Comparison of ENCODE assay signal across 26 cellular contexts in the genomic region with DNA sequence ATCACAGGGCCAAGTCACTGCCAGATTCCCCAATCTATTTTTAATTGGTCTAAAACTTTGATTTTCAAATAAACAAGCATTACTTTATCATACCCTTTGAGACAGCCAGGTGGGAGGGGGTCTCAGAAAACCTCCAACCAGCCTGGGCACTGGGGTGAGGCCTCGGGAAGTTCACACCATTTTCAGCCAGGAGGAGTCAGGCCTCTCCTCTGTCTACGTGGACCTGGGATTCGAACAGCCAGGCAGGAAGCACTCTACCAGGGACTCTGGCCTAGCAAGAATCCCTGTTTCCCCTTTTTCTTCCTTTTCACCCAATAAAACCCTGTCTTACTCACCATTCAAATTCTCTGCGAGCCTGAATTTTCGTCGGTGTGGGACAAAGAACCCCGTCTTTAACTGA.
"Had no signal": no experiment of that assay in that cellular context is flagged by ENCODE, and none has a peak within 500 bp of the region (broad histone marks: within the 10 kb centered on the region; RNA-seq: fewer than 3 reads in every experiment).

No MANE protein-coding gene starts in this region.

- H3K4me1 ChIP-seq: Peyer's patch had no signal

- H3K9me3 Mint-ChIP-seq: activated CD4-positive, alpha-beta memory T cell treated with anti-CD3 and anti-CD28 coated beads for 36 hours; activated CD4-positive, alpha-beta T cell treated with anti-CD3 and anti-CD28 coated beads, Interleukin-2, amount 10 ng/mL, durations not matched to agents 7 days and 5 days; activated naive CD4-positive, alpha-beta T cell treated with anti-CD3 and anti-CD28 coated beads, Interleukin-2, amount 10 ng/mL, durations not matched to agents 7 days and 5 days; activated naive CD8-positive, alpha-beta T cell treated with anti-CD3 and anti-CD28 coated beads for 36 hours; activated T-helper 17 cell treated with anti-CD3 and anti-CD28 coated beads, Interleukin-2, amount 50 U/mL, for 72 hours had no signal

- H3K4me2 ChIP-seq: KMS-11 had no signal

- DNase-seq: activated CD4-positive, alpha-beta memory T cell treated with anti-CD3 and anti-CD28 coated beads for 36 hours; activated CD4-positive, alpha-beta T cell treated with anti-CD3 and anti-CD28 coated beads for 1 hour; activated CD4-positive, alpha-beta T cell treated with anti-CD3 and anti-CD28 coated beads, Interleukin-2, amount 10 ng/mL, durations not matched to agents 7 days and 5 days; activated CD8-positive, alpha-beta memory T cell treated with anti-CD3 and anti-CD28 coated beads for 24 hours; activated gamma-delta T cell treated with Interleukin-2 at 50 U/mL for 16 hours; activated naive CD4-positive, alpha-beta T cell treated with anti-CD3 and anti-CD28 coated beads, Interleukin-2, amount 10 ng/mL, durations not matched to agents 7 days and 5 days; activated naive CD8-positive, alpha-beta T cell treated with anti-CD3 and anti-CD28 coated beads for 36 hours; activated T-cell treated with anti-CD3 and anti-CD28 coated beads, Interleukin-2, amount 50 U/mL, for 48 hours; brain microvascular endothelial cell; NCI-H1092; NCI-H1417; NCI-H1694; NCI-H2029; NCI-H2107; NCI-H2171 treated with DMSO at 0.1 percent for 48 hours; NCI-H226; NCI-H510A treated with DMSO at 0.1 percent for 48 hours; Peyer's patch; Right ventricle myocardium superior; SJCRH30; SW 1271 had no signal

- H3K4me3 ChIP-seq: cardiac muscle cell, Peyer's patch, SJCRH30 had no signal

- H3K4me1 Mint-ChIP-seq: activated CD4-positive, alpha-beta T cell treated with anti-CD3 and anti-CD28 coated beads, Interleukin-2, amount 10 ng/mL, durations not matched to agents 7 days and 5 days; activated naive CD4-positive, alpha-beta T cell treated with anti-CD3 and anti-CD28 coated beads, Interleukin-2, amount 10 ng/mL, durations not matched to agents 7 days and 5 days; activated naive CD8-positive, alpha-beta T cell treated with anti-CD3 and anti-CD28 coated beads for 36 hours; activated T-helper 17 cell treated with anti-CD3 and anti-CD28 coated beads, Interleukin-2, amount 50 U/mL, for 72 hours had no signal

- H3K36me3 ChIP-seq: brain microvascular endothelial cell, cardiac muscle cell, Peyer's patch, SJCRH30 had no signal

- H3K36me3 Mint-ChIP-seq: activated CD4-positive, alpha-beta memory T cell treated with anti-CD3 and anti-CD28 coated beads for 36 hours; activated naive CD4-positive, alpha-beta T cell treated with anti-CD3 and anti-CD28 coated beads, Interleukin-2, amount 10 ng/mL, durations not matched to agents 7 days and 5 days; activated naive CD8-positive, alpha-beta T cell treated with anti-CD3 and anti-CD28 coated beads for 36 hours had no signal

- H3K9ac ChIP-seq: KMS-11 had no signal

- H3K27me3 Mint-ChIP-seq: activated CD4-positive, alpha-beta memory T cell treated with anti-CD3 and anti-CD28 coated beads for 36 hours; activated CD4-positive, alpha-beta T cell treated with anti-CD3 and anti-CD28 coated beads, Interleukin-2, amount 10 ng/mL, durations not matched to agents 7 days and 5 days; activated naive CD4-positive, alpha-beta T cell treated with anti-CD3 and anti-CD28 coated beads, Interleukin-2, amount 10 ng/mL, durations not matched to agents 7 days and 5 days; activated naive CD8-positive, alpha-beta T cell treated with anti-CD3 and anti-CD28 coated beads for 36 hours had no signal

- H3K27me3 ChIP-seq: brain microvascular endothelial cell, cardiac muscle cell, SJCRH30 had no signal

- H3K27ac ChIP-seq: brain microvascular endothelial cell, cardiac muscle cell, KMS-11, Peyer's patch, RWPE1, SJCRH30 had no signal

- H3K27ac Mint-ChIP-seq: activated CD4-positive, alpha-beta memory T cell treated with anti-CD3 and anti-CD28 coated beads for 36 hours; activated CD4-positive, alpha-beta T cell treated with anti-CD3 and anti-CD28 coated beads, Interleukin-2, amount 10 ng/mL, durations not matched to agents 7 days and 5 days; activated naive CD4-positive, alpha-beta T cell treated with anti-CD3 and anti-CD28 coated beads, Interleukin-2, amount 10 ng/mL, durations not matched to agents 7 days and 5 days; activated naive CD8-positive, alpha-beta T cell treated with anti-CD3 and anti-CD28 coated beads for 36 hours; activated T-helper 17 cell treated with anti-CD3 and anti-CD28 coated beads, Interleukin-2, amount 50 U/mL, for 72 hours had no signal

- ATAC-seq: activated T-helper 17 cell treated with anti-CD3 and anti-CD28 coated beads, Interleukin-2, amount 50 U/mL, for 72 hours; SK-N-SH treated with all-trans-retinoic acid at 6 μM for 48 hours had no signal

- H3K9me3 ChIP-seq: Peyer's patch, SJCRH30 had no signal

- H3K4me3 Mint-ChIP-seq: activated CD4-positive, alpha-beta memory T cell treated with anti-CD3 and anti-CD28 coated beads for 36 hours; activated CD4-positive, alpha-beta T cell treated with anti-CD3 and anti-CD28 coated beads, Interleukin-2, amount 10 ng/mL, durations not matched to agents 7 days and 5 days; activated naive CD4-positive, alpha-beta T cell treated with anti-CD3 and anti-CD28 coated beads, Interleukin-2, amount 10 ng/mL, durations not matched to agents 7 days and 5 days; activated naive CD8-positive, alpha-beta T cell treated with anti-CD3 and anti-CD28 coated beads for 36 hours; activated T-helper 17 cell treated with anti-CD3 and anti-CD28 coated beads, Interleukin-2, amount 50 U/mL, for 72 hours had no signal
